1 cellular context compared by ENCODE assay signal in the genomic region with DNA sequence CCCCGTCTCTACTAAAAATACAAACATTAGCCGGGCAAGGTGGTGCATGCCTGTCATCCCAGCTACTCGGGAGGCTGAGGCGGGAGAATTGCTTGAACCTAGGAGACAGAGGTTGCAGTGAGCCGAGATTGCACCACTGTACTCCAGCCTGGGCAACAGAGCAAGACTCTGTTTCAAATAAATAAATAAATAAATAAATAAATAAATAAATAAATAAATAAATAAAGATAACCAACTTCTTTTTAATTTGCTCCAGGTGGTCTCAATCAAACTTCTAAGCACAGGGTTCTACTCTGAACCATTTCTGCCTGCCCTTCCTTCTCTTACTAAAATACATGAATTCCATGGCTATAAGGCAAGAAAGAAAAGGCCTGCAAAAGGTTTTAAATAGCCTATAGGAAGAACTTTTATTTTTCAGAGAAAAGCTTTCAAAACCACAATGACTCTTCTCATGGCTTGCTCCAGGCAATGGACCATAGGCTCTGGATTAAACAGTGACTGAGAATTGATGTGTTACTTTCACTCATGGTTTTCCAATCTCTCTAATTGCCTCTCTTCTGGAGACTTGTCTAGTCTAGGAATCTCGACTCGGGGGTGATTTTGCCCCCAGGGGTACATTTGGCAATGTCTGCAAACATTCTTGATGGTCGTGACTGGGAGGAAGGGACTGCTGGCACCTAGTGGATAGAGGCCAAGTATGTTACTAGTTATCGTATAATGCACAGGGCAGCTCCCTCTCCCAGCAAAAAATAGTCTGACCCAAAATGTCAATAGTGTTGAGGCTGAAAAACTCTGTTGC.
TF ChIP-seq lines count a peak whose summit lies in the region.

No MANE protein-coding gene starts in this region.

TF ChIP-seq in IMR-90, 13 proteins besides CTCF, POLR2A, EP300 and RAD21:
- TF ChIP-seq, protein P1, sequence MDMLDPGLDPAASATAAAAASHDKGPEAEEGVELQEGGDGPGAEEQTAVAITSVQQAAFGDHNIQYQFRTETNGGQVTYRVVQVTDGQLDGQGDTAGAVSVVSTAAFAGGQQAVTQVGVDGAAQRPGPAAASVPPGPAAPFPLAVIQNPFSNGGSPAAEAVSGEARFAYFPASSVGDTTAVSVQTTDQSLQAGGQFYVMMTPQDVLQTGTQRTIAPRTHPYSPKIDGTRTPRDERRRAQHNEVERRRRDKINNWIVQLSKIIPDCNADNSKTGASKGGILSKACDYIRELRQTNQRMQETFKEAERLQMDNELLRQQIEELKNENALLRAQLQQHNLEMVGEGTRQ (IDR thresholded peaks at IDR 0.05; ENCODE audit: low read depth, low read length): no peak
- TF ChIP-seq MXI1 (IDR thresholded peaks at IDR 0.05; ENCODE audit: borderline replicate concordance, low read depth, low read length) (no peak), SMC3 (IDR thresholded peaks at IDR 0.05; ENCODE audit: low read depth, low read length) (no peak), CEBPB (IDR thresholded peaks at IDR 0.05; ENCODE audit: low read depth, low read length) (no peak), CHD1 (IDR thresholded peaks at IDR 0.05; ENCODE audit: low read depth, low read length) (no peak), RFX5 (IDR thresholded peaks at IDR 0.05; ENCODE audit: low read depth, low read length) (no peak), RCOR1 (IDR thresholded peaks at IDR 0.05; ENCODE audit: insufficient replicate concordance, low read length) (no peak), NFE2L2 (IDR thresholded peaks at IDR 0.05; ENCODE audit: low read depth, low read length) (no peak), MAFK (IDR thresholded peaks at IDR 0.05; ENCODE audit: low read depth, low read length) (no peak), MAZ (IDR thresholded peaks at IDR 0.05; ENCODE audit: borderline replicate concordance, low read depth, low read length) (no peak), FOS (IDR thresholded peaks at IDR 0.05; ENCODE audit: low read depth, low read length) (no peak), BHLHE40 (IDR thresholded peaks at IDR 0.05; ENCODE audit: low read depth, low read length) (no peak)
- TF ChIP-seq, protein P2, sequence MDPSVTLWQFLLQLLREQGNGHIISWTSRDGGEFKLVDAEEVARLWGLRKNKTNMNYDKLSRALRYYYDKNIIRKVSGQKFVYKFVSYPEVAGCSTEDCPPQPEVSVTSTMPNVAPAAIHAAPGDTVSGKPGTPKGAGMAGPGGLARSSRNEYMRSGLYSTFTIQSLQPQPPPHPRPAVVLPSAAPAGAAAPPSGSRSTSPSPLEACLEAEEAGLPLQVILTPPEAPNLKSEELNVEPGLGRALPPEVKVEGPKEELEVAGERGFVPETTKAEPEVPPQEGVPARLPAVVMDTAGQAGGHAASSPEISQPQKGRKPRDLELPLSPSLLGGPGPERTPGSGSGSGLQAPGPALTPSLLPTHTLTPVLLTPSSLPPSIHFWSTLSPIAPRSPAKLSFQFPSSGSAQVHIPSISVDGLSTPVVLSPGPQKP (IDR thresholded peaks at IDR 0.05; ENCODE audit: borderline replicate concordance, low read depth, low read length): no peak
